21 cellular contexts compared by ENCODE assay signal in genomic region chr5:9239071-9239470, GRCh38.
DNase-seq lines count a peak whose midpoint lies in the region; ATAC-seq and TF ChIP-seq lines count a peak whose summit lies in the region.
"Had no signal": no experiment of that assay in that cellular context is flagged by ENCODE, and none has a peak within 500 bp of the region (broad histone marks: within the 10 kb centered on the region; RNA-seq: fewer than 3 reads in every experiment).

No MANE protein-coding gene starts in this region.

- TF ChIP-seq CTCF in foreskin keratinocyte (conservative IDR thresholded peaks at IDR 0.05), result no peak

- no peak overlapping the region for H3K9ac ChIP-seq in skeletal muscle satellite cell (ENCODE audit: low read depth, low read length)
- H3K9ac ChIP-seq: parathyroid adenoma had no signal

- H3K27ac Mint-ChIP-seq in activated naive CD8-positive, alpha-beta T cell treated with anti-CD3 and anti-CD28 coated beads, Interleukin-2, amount 50 U/mL, for 24 hours, result no peak overlapping the region
- H3K27ac Mint-ChIP-seq: activated CD8-positive, alpha-beta T cell treated with anti-CD3 and anti-CD28 coated beads for 36 hours; activated T-cell treated with anti-CD3 and anti-CD28 coated beads, Interleukin-2, amount 50 U/mL, for 72 hours; stimulated activated memory B cell treated with anti-CD40 and anti-IgM and Interleukin-4, amounts not matched to agents 10 μg/mL and 1 μg/mL and 100 μg/mL, for 72 hours had no signal

- peak overlapping the region; percentile 13 for H3K4me2 ChIP-seq in skeletal muscle satellite cell (ENCODE audit: low read length)

- H3K27ac ChIP-seq in foreskin keratinocyte, result no peak overlapping the region
- H3K27ac ChIP-seq: parathyroid adenoma, RWPE1, WERI-Rb-1 had no signal

- H3K4me1 ChIP-seq in foreskin keratinocyte (peaks cover 12% of the 10 kb centered on the region), skeletal muscle satellite cell (ENCODE audit: control insufficient read depth, insufficient read depth, low read length) (peaks cover 18% of the 10 kb centered on the region)
- H3K4me1 ChIP-seq: parathyroid adenoma had no signal

- no peak overlapping the region for H3K4me3 ChIP-seq in skeletal muscle satellite cell (ENCODE audit: low read length)
- H3K4me3 ChIP-seq: tibial nerve had no signal

- no peaks in the 10 kb centered on the region for H3K9me3 ChIP-seq in skeletal muscle satellite cell (replicated peaks; ENCODE audit: low read length)
- H3K9me3 ChIP-seq: tibial nerve had no signal

- H3K27me3 Mint-ChIP-seq in activated naive CD8-positive, alpha-beta T cell treated with anti-CD3 and anti-CD28 coated beads, Interleukin-2, amount 50 U/mL, for 24 hours, result no peaks in the 10 kb centered on the region
- H3K27me3 Mint-ChIP-seq: activated CD8-positive, alpha-beta T cell treated with anti-CD3 and anti-CD28 coated beads for 36 hours; central memory CD8-positive, alpha-beta T cell; stimulated activated memory B cell treated with anti-CD40 and anti-IgM and Interleukin-4, amounts not matched to agents 10 μg/mL and 1 μg/mL and 100 μg/mL, for 72 hours had no signal

- DNase-seq in HCEC 1CT (peak; percentile 47), foreskin keratinocyte (peak; percentile 82 to 83), hypothalamus (lab: John Stamatoyannopoulos, UW) (no peak)
- DNase-seq in activated CD8-positive, alpha-beta memory T cell treated with anti-CD3 and anti-CD28 coated beads, Interleukin-2, amount 50 U/mL, for 4 hours, result no peak
- no peak for DNase-seq in activated naive CD8-positive, alpha-beta T cell treated with anti-CD3 and anti-CD28 coated beads, Interleukin-2, amount 50 U/mL, for 24 hours
- DNase-seq: activated CD8-positive, alpha-beta T cell treated with anti-CD3 and anti-CD28 coated beads for 36 hours; activated T-cell treated with anti-CD3 and anti-CD28 coated beads, Interleukin-2, amount 50 U/mL, for 72 hours; C1 segment of cervical spinal cord; hippocampal formation; NCI-H1048; NCI-H2107; NCI-H82; WERI-Rb-1 had no signal

- no peaks in the 10 kb centered on the region for H3K36me3 Mint-ChIP-seq in activated naive CD8-positive, alpha-beta T cell treated with anti-CD3 and anti-CD28 coated beads, Interleukin-2, amount 50 U/mL, for 24 hours (ENCODE audit: low read depth)
- H3K36me3 Mint-ChIP-seq: stimulated activated memory B cell treated with anti-CD40 and anti-IgM and Interleukin-4, amounts not matched to agents 10 μg/mL and 1 μg/mL and 100 μg/mL, for 72 hours had no signal

- H3K27me3 ChIP-seq in foreskin keratinocyte (no peaks in the 10 kb centered on the region), skeletal muscle satellite cell (ENCODE audit: control insufficient read depth, insufficient read depth, low read length) (no peaks in the 10 kb centered on the region)
- H3K27me3 ChIP-seq: tibial nerve had no signal

- ATAC-seq in SK-N-SH treated with all-trans-retinoic acid at 6 μM for 48 hours, result no peak; the same call in 2 of the 3 replicates
- peak; percentile 64 for ATAC-seq in foreskin keratinocyte
- no peak for ATAC-seq in activated naive CD8-positive, alpha-beta T cell treated with anti-CD3 and anti-CD28 coated beads, Interleukin-2, amount 50 U/mL, for 24 hours
- ATAC-seq in HG03457 (IDR thresholded peaks at IDR 0.05; ENCODE audit: unreplicated experiment), result no peak
- ATAC-seq: activated CD8-positive, alpha-beta T cell treated with anti-CD3 and anti-CD28 coated beads for 36 hours; activated T-cell treated with anti-CD3 and anti-CD28 coated beads, Interleukin-2, amount 50 U/mL, for 72 hours; stimulated activated memory B cell treated with anti-CD40 and anti-IgM and Interleukin-4, amounts not matched to agents 10 μg/mL and 1 μg/mL and 100 μg/mL, for 72 hours had no signal

- no peaks in the 10 kb centered on the region for H3K36me3 ChIP-seq in skeletal muscle satellite cell (ENCODE audit: insufficient read depth, low read length)
- H3K36me3 ChIP-seq: tibial nerve, WERI-Rb-1 had no signal

- no peak overlapping the region for H3K4me3 Mint-ChIP-seq in activated naive CD8-positive, alpha-beta T cell treated with anti-CD3 and anti-CD28 coated beads, Interleukin-2, amount 50 U/mL, for 24 hours
- H3K4me3 Mint-ChIP-seq: activated CD8-positive, alpha-beta T cell treated with anti-CD3 and anti-CD28 coated beads for 36 hours; activated T-cell treated with anti-CD3 and anti-CD28 coated beads, Interleukin-2, amount 50 U/mL, for 72 hours; central memory CD8-positive, alpha-beta T cell; stimulated activated memory B cell treated with anti-CD40 and anti-IgM and Interleukin-4, amounts not matched to agents 10 μg/mL and 1 μg/mL and 100 μg/mL, for 72 hours had no signal

- peaks cover 3% of the 10 kb centered on the region for H3K9me3 Mint-ChIP-seq in activated naive CD8-positive, alpha-beta T cell treated with anti-CD3 and anti-CD28 coated beads, Interleukin-2, amount 50 U/mL, for 24 hours
- H3K9me3 Mint-ChIP-seq: activated CD8-positive, alpha-beta T cell treated with anti-CD3 and anti-CD28 coated beads for 36 hours had no signal

- no peaks in the 10 kb centered on the region for H3K4me1 Mint-ChIP-seq in activated naive CD8-positive, alpha-beta T cell treated with anti-CD3 and anti-CD28 coated beads, Interleukin-2, amount 50 U/mL, for 24 hours
- H3K4me1 Mint-ChIP-seq: central memory CD8-positive, alpha-beta T cell; stimulated activated memory B cell treated with anti-CD40 and anti-IgM and Interleukin-4, amounts not matched to agents 10 μg/mL and 1 μg/mL and 100 μg/mL, for 72 hours had no signal

TF ChIP-seq in SK-N-SH treated with all-trans-retinoic acid at 6 μM for 48 hours, 23 proteins besides CTCF, POLR2A, EP300 and RAD21:
- TF ChIP-seq CSDC2 (CRISPR knock-in tag; IDR thresholded peaks at IDR 0.05) (no peak), ISL1 (CRISPR knock-in tag; IDR thresholded peaks at IDR 0.05) (peak; percentile 39; the same call in 1 of the 2 replicates), OSR1 (CRISPR knock-in tag; IDR thresholded peaks at IDR 0.05) (no peak), BACH2 (CRISPR knock-in tag; IDR thresholded peaks at IDR 0.05; ENCODE audit: borderline replicate concordance) (no peak)

Comparison
In these comparisons a context has a peak if more than half of its experiments do, and no peak if none do; other contexts are left out.
1. DNase-seq: peak in HCEC 1CT (single experiment) and foreskin keratinocyte (2 of 2); none in hypothalamus (0 of 51), activated CD8-positive, alpha-beta memory T cell treated with anti-CD3 and anti-CD28 coated beads, Interleukin-2, amount 50 U/mL, for 4 hours (single experiment) and activated naive CD8-positive, alpha-beta T cell treated with anti-CD3 and anti-CD28 coated beads, Interleukin-2, amount 50 U/mL, for 24 hours (single experiment).